ENCODE assay signal across 1 cellular context in the genomic region with DNA sequence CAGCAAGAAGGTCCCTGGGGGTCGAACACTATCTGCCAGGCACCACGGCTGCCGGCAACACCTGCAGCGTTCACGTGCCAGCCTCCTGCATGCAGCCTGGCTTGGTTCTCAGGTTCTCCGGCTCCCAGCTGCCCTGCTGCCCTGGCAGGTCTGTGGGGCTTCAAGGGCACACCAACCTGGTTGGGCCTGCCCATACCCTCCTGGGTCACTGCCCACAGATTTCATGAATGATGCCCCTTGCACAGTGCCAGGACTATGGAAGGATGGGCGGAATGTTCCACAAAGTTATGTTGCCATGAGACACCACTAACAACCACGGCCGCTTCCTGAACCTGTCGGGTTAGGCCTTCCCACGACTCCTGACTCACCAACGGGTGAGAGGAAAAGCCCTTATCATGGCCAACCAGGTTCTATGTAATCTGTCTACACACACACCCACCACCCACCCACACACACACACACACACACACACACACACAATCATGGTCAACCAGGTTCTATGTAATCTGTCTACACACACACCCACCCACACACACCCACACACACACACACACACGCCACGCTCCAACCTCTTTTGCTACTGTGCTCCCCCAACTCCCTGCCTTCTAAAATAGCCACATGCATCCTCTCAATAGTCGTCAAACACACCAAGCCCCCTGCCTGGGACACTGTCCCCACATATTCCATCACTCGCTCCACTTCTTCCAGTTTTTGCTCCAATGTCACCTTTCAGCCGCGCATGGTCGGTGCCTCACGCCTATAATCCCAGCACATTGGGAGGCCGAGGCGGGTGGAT.
A peak's percentile ranks its signal among the peaks of the same experiment; 100 is the strongest.
TF ChIP-seq lines count a peak whose summit lies in the region.

No MANE protein-coding gene starts in this region.

TF ChIP-seq in HEK293, 187 proteins besides CTCF, POLR2A, EP300 and RAD21 (continued from another document):
- TF ChIP-seq, protein P1, sequence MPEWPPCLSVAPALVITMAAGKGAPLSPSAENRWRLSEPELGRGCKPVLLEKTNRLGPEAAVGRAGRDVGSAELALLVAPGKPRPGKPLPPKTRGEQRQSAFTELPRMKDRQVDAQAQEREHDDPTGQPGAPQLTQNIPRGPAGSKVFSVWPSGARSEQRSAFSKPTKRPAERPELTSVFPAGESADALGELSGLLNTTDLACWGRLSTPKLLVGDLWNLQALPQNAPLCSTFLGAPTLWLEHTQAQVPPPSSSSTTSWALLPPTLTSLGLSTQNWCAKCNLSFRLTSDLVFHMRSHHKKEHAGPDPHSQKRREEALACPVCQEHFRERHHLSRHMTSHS (tag by site-specific recombination; IDR thresholded peaks at IDR 0.05), result no peak
- TF ChIP-seq PRDM1 (tag by site-specific recombination; IDR thresholded peaks at IDR 0.05) (no peak), OVOL3 (tag by site-specific recombination; IDR thresholded peaks at IDR 0.05) (no peak), ZFHX2 (tag by site-specific recombination; conservative IDR thresholded peaks at IDR 0.05) (peak; percentile 100), YY2 (tag by site-specific recombination; IDR thresholded peaks at IDR 0.05) (no peak), ZNF544 (tag by site-specific recombination; IDR thresholded peaks at IDR 0.05) (no peak), ZNF560 (tag by site-specific recombination; IDR thresholded peaks at IDR 0.05; ENCODE audit: borderline replicate concordance) (no peak), ZXDB (tag by site-specific recombination; IDR thresholded peaks at IDR 0.05) (no peak), ZNF664 (tag by site-specific recombination; IDR thresholded peaks at IDR 0.05) (no peak), KLF16 (tag by site-specific recombination; IDR thresholded peaks at IDR 0.05) (0 out of 2 replicates have a peak, but pooled peaks have one; percentile 31), KLF1 (tag by site-specific recombination; IDR thresholded peaks at IDR 0.05) (peak; percentile 30; the same call in 1 of the 2 replicates), ZNF404 (tag by site-specific recombination; IDR thresholded peaks at IDR 0.05) (no peak), ZNF274 (IDR thresholded peaks at IDR 0.05; ENCODE audit: low read length) (no peak), ZNF274 (tag by site-specific recombination; IDR thresholded peaks at IDR 0.05; ENCODE audit: borderline replicate concordance) (no peak)
- TF ChIP-seq, protein P2, sequence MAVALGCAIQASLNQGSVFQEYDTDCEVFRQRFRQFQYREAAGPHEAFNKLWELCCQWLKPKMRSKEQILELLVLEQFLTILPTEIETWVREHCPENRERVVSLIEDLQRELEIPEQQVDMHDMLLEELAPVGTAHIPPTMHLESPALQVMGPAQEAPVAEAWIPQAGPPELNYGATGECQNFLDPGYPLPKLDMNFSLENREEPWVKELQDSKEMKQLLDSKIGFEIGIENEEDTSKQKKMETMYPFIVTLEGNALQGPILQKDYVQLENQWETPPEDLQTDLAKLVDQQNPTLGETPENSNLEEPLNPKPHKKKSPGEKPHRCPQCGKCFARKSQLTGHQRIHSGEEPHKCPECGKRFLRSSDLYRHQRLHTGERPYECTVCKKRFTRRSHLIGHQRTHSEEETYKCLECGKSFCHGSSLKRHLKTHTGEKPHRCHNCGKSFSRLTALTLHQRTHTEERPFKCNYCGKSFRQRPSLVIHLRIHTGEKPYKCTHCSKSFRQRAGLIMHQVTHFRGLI (tag by site-specific recombination; IDR thresholded peaks at IDR 0.05), result peak; percentile 76; the same call in 1 of the 2 replicates
- TF ChIP-seq, protein P3, sequence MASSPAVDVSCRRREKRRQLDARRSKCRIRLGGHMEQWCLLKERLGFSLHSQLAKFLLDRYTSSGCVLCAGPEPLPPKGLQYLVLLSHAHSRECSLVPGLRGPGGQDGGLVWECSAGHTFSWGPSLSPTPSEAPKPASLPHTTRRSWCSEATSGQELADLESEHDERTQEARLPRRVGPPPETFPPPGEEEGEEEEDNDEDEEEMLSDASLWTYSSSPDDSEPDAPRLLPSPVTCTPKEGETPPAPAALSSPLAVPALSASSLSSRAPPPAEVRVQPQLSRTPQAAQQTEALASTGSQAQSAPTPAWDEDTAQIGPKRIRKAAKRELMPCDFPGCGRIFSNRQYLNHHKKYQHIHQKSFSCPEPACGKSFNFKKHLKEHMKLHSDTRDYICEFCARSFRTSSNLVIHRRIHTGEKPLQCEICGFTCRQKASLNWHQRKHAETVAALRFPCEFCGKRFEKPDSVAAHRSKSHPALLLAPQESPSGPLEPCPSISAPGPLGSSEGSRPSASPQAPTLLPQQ (tag by site-specific recombination; IDR thresholded peaks at IDR 0.05), result no peak
- TF ChIP-seq, protein P4, sequence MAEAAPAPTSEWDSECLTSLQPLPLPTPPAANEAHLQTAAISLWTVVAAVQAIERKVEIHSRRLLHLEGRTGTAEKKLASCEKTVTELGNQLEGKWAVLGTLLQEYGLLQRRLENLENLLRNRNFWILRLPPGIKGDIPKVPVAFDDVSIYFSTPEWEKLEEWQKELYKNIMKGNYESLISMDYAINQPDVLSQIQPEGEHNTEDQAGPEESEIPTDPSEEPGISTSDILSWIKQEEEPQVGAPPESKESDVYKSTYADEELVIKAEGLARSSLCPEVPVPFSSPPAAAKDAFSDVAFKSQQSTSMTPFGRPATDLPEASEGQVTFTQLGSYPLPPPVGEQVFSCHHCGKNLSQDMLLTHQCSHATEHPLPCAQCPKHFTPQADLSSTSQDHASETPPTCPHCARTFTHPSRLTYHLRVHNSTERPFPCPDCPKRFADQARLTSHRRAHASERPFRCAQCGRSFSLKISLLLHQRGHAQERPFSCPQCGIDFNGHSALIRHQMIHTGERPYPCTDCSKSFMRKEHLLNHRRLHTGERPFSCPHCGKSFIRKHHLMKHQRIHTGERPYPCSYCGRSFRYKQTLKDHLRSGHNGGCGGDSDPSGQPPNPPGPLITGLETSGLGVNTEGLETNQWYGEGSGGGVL (tag by site-specific recombination; IDR thresholded peaks at IDR 0.05), result peak; percentile 35; the same call in 1 of the 2 replicates
- TF ChIP-seq, protein P5, sequence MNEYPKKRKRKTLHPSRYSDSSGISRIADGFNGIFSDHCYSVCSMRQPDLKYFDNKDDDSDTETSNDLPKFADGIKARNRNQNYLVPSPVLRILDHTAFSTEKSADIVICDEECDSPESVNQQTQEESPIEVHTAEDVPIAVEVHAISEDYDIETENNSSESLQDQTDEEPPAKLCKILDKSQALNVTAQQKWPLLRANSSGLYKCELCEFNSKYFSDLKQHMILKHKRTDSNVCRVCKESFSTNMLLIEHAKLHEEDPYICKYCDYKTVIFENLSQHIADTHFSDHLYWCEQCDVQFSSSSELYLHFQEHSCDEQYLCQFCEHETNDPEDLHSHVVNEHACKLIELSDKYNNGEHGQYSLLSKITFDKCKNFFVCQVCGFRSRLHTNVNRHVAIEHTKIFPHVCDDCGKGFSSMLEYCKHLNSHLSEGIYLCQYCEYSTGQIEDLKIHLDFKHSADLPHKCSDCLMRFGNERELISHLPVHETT (tag by site-specific recombination; IDR thresholded peaks at IDR 0.05), result no peak
- TF ChIP-seq, protein P6, sequence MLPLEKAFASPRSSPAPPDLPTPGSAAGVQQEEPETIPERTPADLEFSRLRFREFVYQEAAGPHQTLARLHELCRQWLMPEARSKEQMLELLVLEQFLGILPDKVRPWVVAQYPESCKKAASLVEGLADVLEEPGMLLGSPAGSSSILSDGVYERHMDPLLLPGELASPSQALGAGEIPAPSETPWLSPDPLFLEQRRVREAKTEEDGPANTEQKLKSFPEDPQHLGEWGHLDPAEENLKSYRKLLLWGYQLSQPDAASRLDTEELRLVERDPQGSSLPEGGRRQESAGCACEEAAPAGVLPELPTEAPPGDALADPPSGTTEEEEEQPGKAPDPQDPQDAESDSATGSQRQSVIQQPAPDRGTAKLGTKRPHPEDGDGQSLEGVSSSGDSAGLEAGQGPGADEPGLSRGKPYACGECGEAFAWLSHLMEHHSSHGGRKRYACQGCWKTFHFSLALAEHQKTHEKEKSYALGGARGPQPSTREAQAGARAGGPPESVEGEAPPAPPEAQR (tag by site-specific recombination; IDR thresholded peaks at IDR 0.05), result no peak
